9 cellular contexts compared by ENCODE assay signal in genomic region chr7:101717986-101718746, GRCh38.
A peak's percentile ranks its signal among the peaks of the same experiment; 100 is the strongest.
DNase-seq lines count a peak whose midpoint lies in the region; ATAC-seq and TF ChIP-seq lines count a peak whose summit lies in the region.
"Had no signal": no experiment of that assay in that cellular context is flagged by ENCODE, and none has a peak within 500 bp of the region (broad histone marks: within the 10 kb centered on the region; RNA-seq: fewer than 3 reads in every experiment).

No MANE protein-coding gene starts in this region.

- H3K4me3 ChIP-seq in endocrine pancreas (ENCODE audit: control insufficient read depth, insufficient read depth, low read length) (peak overlapping the region; percentile 3), neutrophil (ENCODE audit: low read depth in 1 of 2, low read length in 1 of 2) (peak overlapping the region; percentile 64 to 68)

- H3K9me3 ChIP-seq in endocrine pancreas (ENCODE audit: control insufficient read depth, low read length) (no peaks in the 10 kb centered on the region), neutrophil (no peaks in the 10 kb centered on the region)

- H3K27me3 ChIP-seq in endocrine pancreas (ENCODE audit: control insufficient read depth, insufficient read depth, low read length), result no peaks in the 10 kb centered on the region
- no peaks in the 10 kb centered on the region for H3K27me3 ChIP-seq in neutrophil

- ATAC-seq in GM18868 (IDR thresholded peaks at IDR 0.05; ENCODE audit: unreplicated experiment), result no peak
- ATAC-seq in GM19328 (IDR thresholded peaks at IDR 0.05; ENCODE audit: unreplicated experiment), result no peak

- TF ChIP-seq CTCF in neutrophil (IDR thresholded peaks at IDR 0.05), result no peak

- H3K36me3 ChIP-seq in endocrine pancreas (ENCODE audit: control insufficient read depth, insufficient read depth, low read length) (no peaks in the 10 kb centered on the region), neutrophil (no peaks in the 10 kb centered on the region)

- no peaks in the 10 kb centered on the region for H3K4me1 ChIP-seq in endocrine pancreas (ENCODE audit: control insufficient read depth, insufficient read depth, low read length)
- peaks cover 23 to 31% of the 10 kb centered on the region in 2 experiments for H3K4me1 ChIP-seq in neutrophil (ENCODE audit: control insufficient read depth in 1 of 2, insufficient read depth in 1 of 2, low read depth in 1 of 2, low read length in 1 of 2)

- H3K9ac ChIP-seq in endocrine pancreas (ENCODE audit: control insufficient read depth, insufficient read depth, low read length), result no peak overlapping the region

- H3K27ac ChIP-seq in neutrophil, result peak overlapping the region; percentile 94

- DNase-seq in Daoy (ENCODE audit: low read depth) (peak; percentile 99), NOMO-1 treated with dmso at 0.1 percent for 144 hours (lab: John Stamatoyannopoulos, UW; ENCODE audit: unreplicated experiment) (peak; percentile 100), D341Med (ENCODE audit: low spot score) (no peak), DMS79 (lab: John Stamatoyannopoulos, UW) (no peak)
- DNase-seq: KG1 had no signal

Comparison
In these comparisons a context has a peak if more than half of its experiments do, and no peak if none do; other contexts are left out.
1. DNase-seq: peak in Daoy (single experiment) and NOMO-1 treated with dmso at 0.1 percent for 144 hours (single experiment); none in D341Med (single experiment) and DMS79 (single experiment).